In genomic region chr17:76354317-76354729, GRCh38 we compare ENCODE assay signal across 1 cellular context.
TF ChIP-seq lines count a peak whose summit lies in the region.

No MANE protein-coding gene starts in this region.

TF ChIP-seq in K562, 482 proteins besides CTCF, POLR2A, EP300 and RAD21:
- TF ChIP-seq MXI1 (IDR thresholded peaks at IDR 0.05; ENCODE audit: low read depth, low read length), result no peak
- peak; percentile 46; the same call in 1 of the 2 replicates for TF ChIP-seq NKRF (IDR thresholded peaks at IDR 0.05; ENCODE audit: borderline replicate concordance)
- TF ChIP-seq ZNF175 (CRISPR knock-in tag; IDR thresholded peaks at IDR 0.05; ENCODE audit: low read depth), result 0 out of 2 replicates have a peak, but pooled peaks have one; percentile 10
- TF ChIP-seq, protein P1, sequence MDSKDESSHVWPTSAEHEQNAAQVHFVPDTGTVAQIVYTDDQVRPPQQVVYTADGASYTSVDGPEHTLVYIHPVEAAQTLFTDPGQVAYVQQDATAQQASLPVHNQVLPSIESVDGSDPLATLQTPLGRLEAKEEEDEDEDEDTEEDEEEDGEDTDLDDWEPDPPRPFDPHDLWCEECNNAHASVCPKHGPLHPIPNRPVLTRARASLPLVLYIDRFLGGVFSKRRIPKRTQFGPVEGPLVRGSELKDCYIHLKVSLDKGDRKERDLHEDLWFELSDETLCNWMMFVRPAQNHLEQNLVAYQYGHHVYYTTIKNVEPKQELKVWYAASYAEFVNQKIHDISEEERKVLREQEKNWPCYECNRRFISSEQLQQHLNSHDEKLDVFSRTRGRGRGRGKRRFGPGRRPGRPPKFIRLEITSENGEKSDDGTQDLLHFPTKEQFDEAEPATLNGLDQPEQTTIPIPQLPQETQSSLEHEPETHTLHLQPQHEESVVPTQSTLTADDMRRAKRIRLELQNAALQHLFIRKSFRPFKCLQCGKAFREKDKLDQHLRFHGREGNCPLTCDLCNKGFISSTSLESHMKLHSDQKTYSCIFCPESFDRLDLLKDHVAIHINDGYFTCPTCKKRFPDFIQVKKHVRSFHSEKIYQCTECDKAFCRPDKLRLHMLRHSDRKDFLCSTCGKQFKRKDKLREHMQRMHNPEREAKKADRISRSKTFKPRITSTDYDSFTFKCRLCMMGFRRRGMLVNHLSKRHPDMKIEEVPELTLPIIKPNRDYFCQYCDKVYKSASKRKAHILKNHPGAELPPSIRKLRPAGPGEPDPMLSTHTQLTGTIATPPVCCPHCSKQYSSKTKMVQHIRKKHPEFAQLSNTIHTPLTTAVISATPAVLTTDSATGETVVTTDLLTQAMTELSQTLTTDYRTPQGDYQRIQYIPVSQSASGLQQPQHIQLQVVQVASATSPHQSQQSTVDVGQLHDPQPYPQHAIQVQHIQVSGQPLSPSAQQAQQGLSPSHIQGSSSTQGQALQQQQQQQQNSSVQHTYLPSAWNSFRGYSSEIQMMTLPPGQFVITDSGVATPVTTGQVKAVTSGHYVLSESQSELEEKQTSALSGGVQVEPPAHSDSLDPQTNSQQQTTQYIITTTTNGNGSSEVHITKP (IDR thresholded peaks at IDR 0.05; ENCODE audit: partially characterized antibody), result peak; percentile 40
- TF ChIP-seq RBBP5 (IDR thresholded peaks at IDR 0.05; ENCODE audit: borderline replicate concordance, insufficient read depth, low read length, poor library complexity, severe bottlenecking), result peak; percentile 11
- TF ChIP-seq, protein P2, sequence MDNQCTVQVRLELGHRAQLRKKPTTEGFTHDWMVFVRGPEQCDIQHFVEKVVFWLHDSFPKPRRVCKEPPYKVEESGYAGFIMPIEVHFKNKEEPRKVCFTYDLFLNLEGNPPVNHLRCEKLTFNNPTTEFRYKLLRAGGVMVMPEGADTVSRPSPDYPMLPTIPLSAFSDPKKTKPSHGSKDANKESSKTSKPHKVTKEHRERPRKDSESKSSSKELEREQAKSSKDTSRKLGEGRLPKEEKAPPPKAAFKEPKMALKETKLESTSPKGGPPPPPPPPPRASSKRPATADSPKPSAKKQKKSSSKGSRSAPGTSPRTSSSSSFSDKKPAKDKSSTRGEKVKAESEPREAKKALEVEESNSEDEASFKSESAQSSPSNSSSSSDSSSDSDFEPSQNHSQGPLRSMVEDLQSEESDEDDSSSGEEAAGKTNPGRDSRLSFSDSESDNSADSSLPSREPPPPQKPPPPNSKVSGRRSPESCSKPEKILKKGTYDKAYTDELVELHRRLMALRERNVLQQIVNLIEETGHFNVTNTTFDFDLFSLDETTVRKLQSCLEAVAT (IDR thresholded peaks at IDR 0.05), result peak in 1 of 2 experiments; percentile 72; a peak in 1 of 4 replicates
- TF ChIP-seq RBFOX2 (IDR thresholded peaks at IDR 0.05; ENCODE audit: low read depth, low read length), result no peak
- TF ChIP-seq, protein P3, sequence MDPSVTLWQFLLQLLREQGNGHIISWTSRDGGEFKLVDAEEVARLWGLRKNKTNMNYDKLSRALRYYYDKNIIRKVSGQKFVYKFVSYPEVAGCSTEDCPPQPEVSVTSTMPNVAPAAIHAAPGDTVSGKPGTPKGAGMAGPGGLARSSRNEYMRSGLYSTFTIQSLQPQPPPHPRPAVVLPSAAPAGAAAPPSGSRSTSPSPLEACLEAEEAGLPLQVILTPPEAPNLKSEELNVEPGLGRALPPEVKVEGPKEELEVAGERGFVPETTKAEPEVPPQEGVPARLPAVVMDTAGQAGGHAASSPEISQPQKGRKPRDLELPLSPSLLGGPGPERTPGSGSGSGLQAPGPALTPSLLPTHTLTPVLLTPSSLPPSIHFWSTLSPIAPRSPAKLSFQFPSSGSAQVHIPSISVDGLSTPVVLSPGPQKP (CRISPR knock-in tag; IDR thresholded peaks at IDR 0.05), result no peak
- TF ChIP-seq XRCC5 (IDR thresholded peaks at IDR 0.05; ENCODE audit: low read depth, low read length), result no peak
- TF ChIP-seq SMARCE1 (IDR thresholded peaks at IDR 0.05), result peak; percentile 10; the same call in 1 of the 2 replicates
- TF ChIP-seq TRIM28 (IDR thresholded peaks at IDR 0.05), result no peak
- TF ChIP-seq, protein P4, sequence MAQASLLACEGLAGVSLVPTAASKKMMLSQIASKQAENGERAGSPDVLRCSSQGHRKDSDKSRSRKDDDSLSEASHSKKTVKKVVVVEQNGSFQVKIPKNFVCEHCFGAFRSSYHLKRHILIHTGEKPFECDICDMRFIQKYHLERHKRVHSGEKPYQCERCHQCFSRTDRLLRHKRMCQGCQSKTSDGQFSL (CRISPR knock-in tag; IDR thresholded peaks at IDR 0.05), result 0 out of 2 replicates have a peak, but pooled peaks have one; percentile 0
- TF ChIP-seq, protein P4 (tag; IDR thresholded peaks at IDR 0.05), result no peak
- TF ChIP-seq, protein P5, sequence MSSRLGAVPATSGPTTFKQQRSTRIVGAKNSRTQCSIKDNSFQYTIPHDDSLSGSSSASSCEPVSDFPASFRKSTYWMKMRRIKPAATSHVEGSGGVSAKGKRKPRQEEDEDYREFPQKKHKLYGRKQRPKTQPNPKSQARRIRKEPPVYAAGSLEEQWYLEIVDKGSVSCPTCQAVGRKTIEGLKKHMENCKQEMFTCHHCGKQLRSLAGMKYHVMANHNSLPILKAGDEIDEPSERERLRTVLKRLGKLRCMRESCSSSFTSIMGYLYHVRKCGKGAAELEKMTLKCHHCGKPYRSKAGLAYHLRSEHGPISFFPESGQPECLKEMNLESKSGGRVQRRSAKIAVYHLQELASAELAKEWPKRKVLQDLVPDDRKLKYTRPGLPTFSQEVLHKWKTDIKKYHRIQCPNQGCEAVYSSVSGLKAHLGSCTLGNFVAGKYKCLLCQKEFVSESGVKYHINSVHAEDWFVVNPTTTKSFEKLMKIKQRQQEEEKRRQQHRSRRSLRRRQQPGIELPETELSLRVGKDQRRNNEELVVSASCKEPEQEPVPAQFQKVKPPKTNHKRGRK (tag; IDR thresholded peaks at IDR 0.05), result peak; percentile 33; the same call in 1 of the 2 replicates
- TF ChIP-seq CHD1 (IDR thresholded peaks at IDR 0.05; ENCODE audit: low read length), result no peak
- 0 out of 2 replicates have a peak, but pooled peaks have one; percentile 3 for TF ChIP-seq ETV5 (CRISPR knock-in tag; IDR thresholded peaks at IDR 0.05; ENCODE audit: low read depth)
- TF ChIP-seq ZBTB7A (IDR thresholded peaks at IDR 0.05; ENCODE audit: borderline replicate concordance, control insufficient read depth, low read depth, low read length), result peak; percentile 21; the same call in 1 of the 2 replicates
TF ChIP-seq in K562: peak in this region for 10.
